In the genomic region with DNA sequence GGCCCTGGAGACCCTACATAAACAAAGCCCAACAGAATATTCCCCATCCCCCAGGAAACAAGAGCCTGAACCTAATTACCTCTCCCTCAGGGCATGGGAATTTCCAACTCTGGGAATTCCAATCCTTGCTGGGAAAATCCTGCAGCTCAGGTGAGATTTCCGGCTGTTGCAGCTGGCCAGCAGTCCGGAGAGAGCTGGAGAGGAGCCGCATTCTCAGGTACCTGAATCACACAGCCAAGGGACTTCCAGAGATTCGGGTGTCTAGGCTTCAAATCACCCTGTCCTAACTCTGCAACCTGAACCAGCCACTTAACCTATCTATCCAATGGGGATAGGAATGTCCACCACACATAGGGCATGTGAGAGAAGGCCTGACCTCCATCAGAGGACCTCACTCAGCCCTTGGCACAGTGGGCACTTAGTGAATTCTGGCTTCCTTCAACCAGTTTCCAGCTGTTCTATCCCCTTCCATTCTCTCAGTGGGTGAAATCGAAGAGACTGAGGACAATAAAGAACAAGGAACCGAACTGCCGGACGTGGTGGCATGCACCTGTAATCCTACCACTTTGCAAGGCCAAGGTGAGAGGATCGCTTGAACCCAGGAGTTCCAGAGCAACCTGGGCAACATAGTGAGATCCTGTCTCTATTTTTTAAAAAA, we compare ENCODE assay signal across 11 cellular contexts. TPM values are rescaled to one million over a fixed set of nuclear protein-coding genes. Genes with fewer than 3 reads are reported as not detected.
DNase-seq lines count a peak whose midpoint lies in the region; ATAC-seq, FAIRE-seq and TF ChIP-seq lines count a peak whose summit lies in the region.
"Had no signal": no experiment of that assay in that cellular context is flagged by ENCODE, and none has a peak within 500 bp of the region (broad histone marks: within the 10 kb centered on the region; RNA-seq: fewer than 3 reads in every experiment).

No MANE protein-coding gene starts in this region.

- peak overlapping the region; percentile 100 for H3K4me2 ChIP-seq in OCI-LY3 (ENCODE audit: low read length)

- H3K4me1 ChIP-seq in OCI-LY3 (ENCODE audit: low read length) (peaks cover 49% of the 10 kb centered on the region), pancreas (peaks cover 0 to 14% (median 12%) of the 10 kb centered on the region in 3 donors)

- DNase-seq in activated CD4-positive, alpha-beta T cell treated with anti-CD3 and anti-CD28 coated beads for 36 hours: no peak
- no peak for DNase-seq in activated CD4-positive, alpha-beta T cell treated with anti-CD3 and anti-CD28 coated beads, Interleukin-2, amount 50 U/mL, for 4 hours
- DNase-seq in bronchial epithelial cell (ENCODE audit: low read depth): peak; percentile 77
- DNase-seq in pancreas: peak in 5 of 6 donors; percentile 55 to 66 (median 61)
- no peak for DNase-seq in NCI-H82 treated with DMSO at 0.1 percent for 48 hours (lab: John Stamatoyannopoulos, UW; ENCODE audit: unreplicated experiment)
- no peak for DNase-seq in Right ventricle myocardium superior
- DNase-seq in anterior cingulate cortex (lab: John Stamatoyannopoulos, UW): no peak
- DNase-seq: dorsolateral prefrontal cortex, NCI-H2029, SHP77 treated with DMSO at 0.1 percent for 48 hours had no signal

- peak overlapping the region; percentile 98 for H3K4me3 ChIP-seq in OCI-LY3 (ENCODE audit: low read length)
- H3K4me3 ChIP-seq in bronchial epithelial cell (ENCODE audit: low read depth, low read length): no peak overlapping the region
- no peak overlapping the region for H3K4me3 ChIP-seq in pancreas
- H3K4me3 ChIP-seq: dorsolateral prefrontal cortex had no signal

- H3K9me3 ChIP-seq in OCI-LY3 (ENCODE audit: insufficient read depth, low read length): no peaks in the 10 kb centered on the region
- H3K9me3 ChIP-seq in pancreas: no peaks in the 10 kb centered on the region

- 53 to 57% methylated on average over 9 of the region's 9 CpGs for WGBS in pancreas, 2 donors

- H3K36me3 Mint-ChIP-seq in activated CD4-positive, alpha-beta T cell treated with anti-CD3 and anti-CD28 coated beads for 36 hours (ENCODE audit: low read depth): peaks cover 50% of the 10 kb centered on the region

- no peak for TF ChIP-seq CTCF in OCI-LY3 (IDR thresholded peaks at IDR 0.05; ENCODE audit: low read depth, low read length)
- TF ChIP-seq CTCF in bronchial epithelial cell (IDR thresholded peaks at IDR 0.05; ENCODE audit: insufficient read depth, low read length, severe bottlenecking): no peak
- no peak for TF ChIP-seq CTCF in pancreas (IDR thresholded peaks at IDR 0.05)

- FAIRE-seq in bronchial epithelial cell (lab: Jason Lieb, UNC) (no peak), pancreas (lab: Jason Lieb, UNC) (no peak)

- no peak for ATAC-seq in activated CD4-positive, alpha-beta T cell treated with anti-CD3 and anti-CD28 coated beads for 36 hours
- ATAC-seq in pancreas: peak; percentile 23 to 57 (median 44)
- ATAC-seq in Right ventricle myocardium superior (ENCODE audit: poor library complexity): no peak

- H3K4me3 Mint-ChIP-seq in activated CD4-positive, alpha-beta T cell treated with anti-CD3 and anti-CD28 coated beads for 36 hours: peak overlapping the region; percentile 97

- peaks cover 61% of the 10 kb centered on the region for H3K4me1 Mint-ChIP-seq in activated CD4-positive, alpha-beta T cell treated with anti-CD3 and anti-CD28 coated beads for 36 hours

- intact Hi-C loops in activated CD4-positive, alpha-beta T cell treated with anti-CD3 and anti-CD28 coated beads for 36 hours (cut with DNase I, micrococcal nuclease): loop anchor here (1.0 to 10.0 kb wide), 4 partner anchors 10 to 1234 kb away; partner anchors contain the start of gene RPP21 (in 1 of the 2)
- intact Hi-C loops in pancreas (cut with DNase I): no loop called here
- intact Hi-C loops in Right ventricle myocardium superior (cut with DNase I): no loop called here

- H3K27ac ChIP-seq in OCI-LY3 (ENCODE audit: low read length) (peak overlapping the region; percentile 100), pancreas (peak overlapping the region in 2 of 4 donors; percentile 59 to 68)
- H3K27ac ChIP-seq: dorsolateral prefrontal cortex had no signal

- H3K79me2 ChIP-seq in OCI-LY3 (ENCODE audit: low read length): peaks cover 95% of the 10 kb centered on the region

- H3K27me3 ChIP-seq in OCI-LY3 (ENCODE audit: low read depth, low read length) (no peaks in the 10 kb centered on the region), bronchial epithelial cell (ENCODE audit: control insufficient read depth, insufficient read depth, low read length) (no peaks in the 10 kb centered on the region), pancreas (no peaks in the 10 kb centered on the region)
- H3K27me3 ChIP-seq: dorsolateral prefrontal cortex had no signal

- no peak overlapping the region for H2AFZ ChIP-seq in OCI-LY3 (ENCODE audit: low read depth, low read length)

- POLR2A ChIA-PET in activated CD4-positive, alpha-beta T cell treated with anti-CD3 and anti-CD28 coated beads for 36 hours (lab: Charles Lee): interaction anchor here (0.9 to 4.9 kb wide), 3 partner anchors 10 to 31 kb away, joined by 4 to 43 read pairs (median 8); partner anchors contain the start of genes ATP6V1G2 and NFKBIL1

- H3K36me3 ChIP-seq in OCI-LY3 (replicated peaks; ENCODE audit: low read depth, low read length): peaks cover 49% of the 10 kb centered on the region
- H3K36me3 ChIP-seq in bronchial epithelial cell (ENCODE audit: control insufficient read depth, insufficient read depth, low read length): no peaks in the 10 kb centered on the region
- no peaks in the 10 kb centered on the region for H3K36me3 ChIP-seq in pancreas

- H3K9ac ChIP-seq in OCI-LY3 (ENCODE audit: low read length): peak overlapping the region; percentile 92

- H3K9me3 Mint-ChIP-seq in activated CD4-positive, alpha-beta T cell treated with anti-CD3 and anti-CD28 coated beads for 36 hours (ENCODE audit: low read depth): no peaks in the 10 kb centered on the region

- H4K20me1 ChIP-seq in OCI-LY3 (ENCODE audit: insufficient read depth, low read length): peaks cover 26% of the 10 kb centered on the region

- CTCF ChIA-PET in activated CD4-positive, alpha-beta T cell treated with anti-CD3 and anti-CD28 coated beads for 36 hours (lab: Charles Lee): interaction anchor here (0.7 to 28.5 kb wide), 6 partner anchors 2 to 86 kb away, joined by 4 to 873 read pairs (median 142); partner anchors contain the start of genes ATP6V1G2, LST1, LTA and LTB

- no peaks in the 10 kb centered on the region for H3K27me3 Mint-ChIP-seq in activated CD4-positive, alpha-beta T cell treated with anti-CD3 and anti-CD28 coated beads for 36 hours

- H3K27ac Mint-ChIP-seq in activated CD4-positive, alpha-beta T cell treated with anti-CD3 and anti-CD28 coated beads for 36 hours: peak overlapping the region; percentile 52

RNA-seq across cellular contexts. Expression of gene TNF, which starts 3.2 kb away (rescaled TPM):
- total RNA-seq in activated CD4-positive, alpha-beta T cell treated with anti-CD3 and anti-CD28 coated beads for 36 hours: 10 to 100 TPM; 82.3 to 93.3 TPM
- total RNA-seq in bronchial epithelial cell (not detected in 2 replicates), pancreas (under 1 TPM in 5 of 6 donors, not detected in 1; 0.29 to 0.87 (median 0.58) TPM), Right ventricle myocardium superior (0.59 TPM)
- under 1 TPM; 0.11 to 0.42 TPM for polyA plus RNA-seq in pancreas

RNA-seq across cellular contexts. Expression of gene LTB, which starts 3.6 kb away (rescaled TPM):
- 10 to 100 TPM; 44.9 to 73.3 TPM for total RNA-seq in activated CD4-positive, alpha-beta T cell treated with anti-CD3 and anti-CD28 coated beads for 36 hours
- not detected in 2 replicates for total RNA-seq in bronchial epithelial cell
- 10 to 100 TPM in 1 of 6 donors, 1 to 10 TPM in 3, under 1 TPM in 2; 0.71 to 19.4 (median 1.9) TPM for total RNA-seq in pancreas
- 1 to 10 TPM; 1.4 to 7.3 TPM for polyA plus RNA-seq in pancreas
- total RNA-seq in Right ventricle myocardium superior: not detected

RNA-seq across cellular contexts. Expression of gene LTA, which starts 6.5 kb away (rescaled TPM):
- 100 to 1,000 TPM; 396 to 570 TPM for total RNA-seq in activated CD4-positive, alpha-beta T cell treated with anti-CD3 and anti-CD28 coated beads for 36 hours
- total RNA-seq in bronchial epithelial cell: not detected in 2 replicates
- total RNA-seq in pancreas: 1 to 10 TPM in 1 of 6 donors, under 1 TPM in 1, not detected in 4; 0.12 to 1.3 TPM
- polyA plus RNA-seq in pancreas: under 1 TPM; 0.05 to 0.15 TPM
- total RNA-seq in Right ventricle myocardium superior: not detected

RNA-seq across cellular contexts. Expression of gene LST1, which starts 7.5 kb away (rescaled TPM):
- 10 to 100 TPM in 1 of 2 experiments, 1 to 10 TPM in 1; 9.1 to 11.1 TPM for total RNA-seq in activated CD4-positive, alpha-beta T cell treated with anti-CD3 and anti-CD28 coated beads for 36 hours
- total RNA-seq in bronchial epithelial cell: not detected in 2 replicates
- 10 to 100 TPM in 2 of 6 donors, 1 to 10 TPM in 2, under 1 TPM in 2; 0.56 to 12.9 (median 2.6) TPM for total RNA-seq in pancreas
- polyA plus RNA-seq in pancreas: 1 to 10 TPM; 6.0 to 6.2 TPM
- 5.5 TPM for total RNA-seq in Right ventricle myocardium superior

RNA-seq across cellular contexts. Expression of gene NCR3, which starts 14.2 kb away (rescaled TPM):
- total RNA-seq in activated CD4-positive, alpha-beta T cell treated with anti-CD3 and anti-CD28 coated beads for 36 hours: 1 to 10 TPM; 5.4 to 6.6 TPM
- total RNA-seq in bronchial epithelial cell (not detected in 2 replicates), pancreas (under 1 TPM in 1 of 6 donors, not detected in 5; 0.28 TPM), Right ventricle myocardium superior (not detected)
- polyA plus RNA-seq in pancreas: not detected

Comparison
In these comparisons a context has a peak if more than half of its experiments do, and no peak if none do; other contexts are left out.
1. ATAC-seq: peak in pancreas (4 of 4); none in activated CD4-positive, alpha-beta T cell treated with anti-CD3 and anti-CD28 coated beads for 36 hours (single experiment) and Right ventricle myocardium superior (single experiment).
2. DNase-seq: peak in bronchial epithelial cell (single experiment) and pancreas (5 of 6); none in activated CD4-positive, alpha-beta T cell treated with anti-CD3 and anti-CD28 coated beads for 36 hours (single experiment), activated CD4-positive, alpha-beta T cell treated with anti-CD3 and anti-CD28 coated beads, Interleukin-2, amount 50 U/mL, for 4 hours (0 of 2), NCI-H82 treated with DMSO at 0.1 percent for 48 hours (single experiment), Right ventricle myocardium superior (single experiment) and anterior cingulate cortex (0 of 58).
3. RNA of gene TNF, which starts 3.2 kb away (total RNA-seq): 82.3 to 93.3 TPM in activated CD4-positive, alpha-beta T cell treated with anti-CD3 and anti-CD28 coated beads for 36 hours; 0.59 TPM in Right ventricle myocardium superior (single experiment), 0.29 to 0.87 TPM in pancreas and not detected in bronchial epithelial cell; every median in the first group is over 10 times any median in the second.
4. RNA of gene LTA, which starts 6.5 kb away (total RNA-seq): 396 to 570 TPM in activated CD4-positive, alpha-beta T cell treated with anti-CD3 and anti-CD28 coated beads for 36 hours; 0.12 to 1.3 TPM in pancreas, not detected in bronchial epithelial cell and not detected in Right ventricle myocardium superior (single experiment); every median in the first group is over 100 times any median in the second.
5. intact Hi-C loops: an anchor here in activated CD4-positive, alpha-beta T cell treated with anti-CD3 and anti-CD28 coated beads for 36 hours (1.0 to 10.0 kb wide); none called in pancreas and Right ventricle myocardium superior.